Comparison of ENCODE assay signal across 8 cellular contexts in the genomic region with DNA sequence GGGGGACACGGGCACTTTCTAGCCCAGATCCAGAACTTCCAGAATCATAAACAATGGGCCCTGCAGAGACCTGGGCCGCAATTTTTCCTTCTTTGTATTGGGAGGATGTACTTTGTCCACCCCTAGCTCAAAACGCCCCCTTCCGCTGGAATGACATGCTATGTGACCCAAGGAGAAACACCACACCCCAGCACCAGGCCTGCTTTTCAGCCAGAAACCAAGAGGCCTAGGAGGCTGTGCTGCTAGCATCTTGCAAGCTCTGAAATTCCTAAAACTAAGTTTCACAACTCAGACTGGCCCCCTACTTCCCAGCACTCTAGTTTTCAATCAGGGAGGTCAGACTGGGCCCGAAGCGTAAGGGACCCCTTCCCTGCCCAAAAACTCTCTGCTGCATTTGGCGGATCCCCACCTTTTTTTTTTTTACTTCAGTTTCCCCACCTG. TPM values are rescaled to one million over a fixed set of nuclear protein-coding genes. Genes with fewer than 3 reads are reported as not detected.
DNase-seq lines count a peak whose midpoint lies in the region; ATAC-seq, FAIRE-seq and TF ChIP-seq lines count a peak whose summit lies in the region.

No MANE protein-coding gene starts in this region.

- H3K36me3 Mint-ChIP-seq in CD4-positive, alpha-beta T cell (ENCODE audit: low read depth): peaks cover 5% of the 10 kb centered on the region

- 0% methylated on average over 7 of the region's 7 CpGs for WGBS in GM12878 (ENCODE audit: insufficient coverage, insufficient replicate concordance, low lambda C conversion rate, missing lambda C conversion rate)

- peaks cover 30% of the 10 kb centered on the region for H3K36me3 ChIP-seq in NT2/D1 (ENCODE audit: insufficient read depth, insufficient read length, low read length)
- H3K36me3 ChIP-seq in GM12878 (ENCODE audit: control insufficient read depth in 2 of 2, insufficient read depth in 2 of 2, low read length in 1 of 2): peaks cover 2 to 3% of the 10 kb centered on the region in 2 experiments; a peak in 3 of 4 replicates

- H3K27me3 Mint-ChIP-seq in CD4-positive, alpha-beta T cell: no peaks in the 10 kb centered on the region

- H3K9me3 Mint-ChIP-seq in CD4-positive, alpha-beta T cell: no peaks in the 10 kb centered on the region

- no peaks in the 10 kb centered on the region for H3K27me3 ChIP-seq in CD4-positive, alpha-beta T cell (ENCODE audit: control insufficient read depth, insufficient read depth, low read length)
- no peaks in the 10 kb centered on the region for H3K27me3 ChIP-seq in NT2/D1 (ENCODE audit: insufficient read depth, insufficient read length)
- no peaks in the 10 kb centered on the region for H3K27me3 ChIP-seq in GM12878 (replicated peaks in 1 of 2; ENCODE audit: control insufficient read depth in 2 of 2, insufficient read depth in 2 of 2, low read length in 1 of 2)

- no peak for ATAC-seq in CD4-positive, alpha-beta T cell (ENCODE audit: poor library complexity)
- peak; percentile 63 for ATAC-seq in GM12878

- RAD21 ChIA-PET in GM12878 (lab: Charles Lee; ENCODE audit: unreplicated experiment): interaction anchor here (0.9 to 6.0 kb wide), 13 partner anchors 15 to 131 kb away, joined by 3 to 167 read pairs (median 4); partner anchors contain the start of gene JUND

- H3K9me3 ChIP-seq in CD4-positive, alpha-beta T cell (ENCODE audit: control insufficient read depth, low read length): no peaks in the 10 kb centered on the region
- no peaks in the 10 kb centered on the region for H3K9me3 ChIP-seq in NT2/D1 (ENCODE audit: insufficient read depth, low read length)
- no peaks in the 10 kb centered on the region; the same call in 2 of the 3 replicates for H3K9me3 ChIP-seq in GM12878 (replicated peaks; ENCODE audit: control insufficient read depth, insufficient read depth, low read length)

- TF ChIP-seq CTCF in CD4-positive, alpha-beta T cell (IDR thresholded peaks at IDR 0.05): no peak
- TF ChIP-seq CTCF in GM20000 (IDR thresholded peaks at IDR 0.05; ENCODE audit: extremely low read depth, missing control alignments): peak; percentile 21
- TF ChIP-seq CTCF in GM12878 (IDR thresholded peaks at IDR 0.05 in 2 of 3, conservative IDR thresholded peaks at IDR 0.05 in 1 of 3; ENCODE audit: control insufficient read depth in 2 of 3, extremely low read depth in 1 of 3, insufficient read depth in 1 of 3, low read depth in 3 of 3, low read length in 3 of 3): peak; percentile 24 to 34 (median 28); a peak in 4 of 6 replicates

- peaks cover 60% of the 10 kb centered on the region for H3K4me1 Mint-ChIP-seq in CD4-positive, alpha-beta T cell (ENCODE audit: low read depth)

- peak; percentile 43; the same call in 1 of the 2 replicates for TF ChIP-seq RAD21 in GM12878 (IDR thresholded peaks at IDR 0.05; ENCODE audit: insufficient read depth, low read depth, low read length)

- TF ChIP-seq EP300 in GM12878 (IDR thresholded peaks at IDR 0.05; ENCODE audit: borderline replicate concordance in 1 of 2, control insufficient read depth in 1 of 2, low read depth in 2 of 2, low read length in 2 of 2): no peak

- H3K9ac ChIP-seq in NT2/D1 (ENCODE audit: insufficient read length, low read depth): peak overlapping the region; percentile 100
- peak overlapping the region; percentile 75 for H3K9ac ChIP-seq in GM12878 (ENCODE audit: control insufficient read depth, insufficient read depth, low read length)

- DNase-seq in CD4-positive, alpha-beta T cell: no peak
- DNase-seq in GM20000 (ENCODE audit: low spot score) (peak; percentile 68), NT2/D1 (ENCODE audit: low read depth, low spot score) (no peak), GM12878 (ENCODE audit: low read depth, low spot score) (no peak), iris pigment epithelial cell (ENCODE audit: low read depth) (peak; percentile 63), globus pallidus (ENCODE audit: low spot score) (no peak), T1000 (lab: John Stamatoyannopoulos, UW) (no peak)
- DNase-seq in stimulated activated CD4-positive, alpha-beta T cell treated with anti-CD3 and anti-CD28 coated beads, Interleukin-4, amount 100 ng/mL, for 1 hour: peak; percentile 50

- peak; percentile 49 for FAIRE-seq in GM12878 (lab: Jason Lieb, UNC)

- H3K4me1 ChIP-seq in NT2/D1 (ENCODE audit: insufficient read depth, insufficient read length): peaks cover 20% of the 10 kb centered on the region
- H3K4me1 ChIP-seq in GM12878 (ENCODE audit: control insufficient read depth, insufficient read depth, low read length): peaks cover 32% of the 10 kb centered on the region

- BruUV-seq in GM12878 (replicated peaks; lab: Mats Ljungman, UMichigan): TSS peak; percentile 85

- in situ Hi-C loops in GM12878 (cut with MboI): loop anchor here (5.0 kb wide), 1 partner anchor 45 kb away; no protein-coding TSS in a partner anchor

- intact Hi-C loops in CD4-positive, alpha-beta T cell (cut with DNase I, micrococcal nuclease): loop anchor here (1.0 to 10.0 kb wide), 3 partner anchors 18 to 208 kb away; no protein-coding TSS in a partner anchor
- intact Hi-C loops in GM12878 (cut with micrococcal nuclease; ENCODE audit: unreplicated experiment): loop anchor here (1.0 kb wide), 1 partner anchor 18 kb away; no protein-coding TSS in a partner anchor

- CTCF ChIA-PET in CD4-positive, alpha-beta T cell (lab: Charles Lee): interaction anchor here (0.8 to 19.5 kb wide), 9 partner anchors 17 to 154 kb away, joined by 3 to 340 read pairs (median 4); partner anchors contain the start of genes JUND and SSBP4
- CTCF ChIA-PET in GM12878 (lab: Yijun Ruan, JAX): interaction anchor here (0.6 to 3.8 kb wide), 22 partner anchors 8 to 299 kb away, joined by 3 to 178 read pairs (median 4); partner anchors contain the start of genes JUND and MPV17L2

- SMC1A ChIA-PET in GM12878 (lab: Charles Lee; ENCODE audit: uncharacterized antibody, unreplicated experiment): interaction anchor here (0.7 to 3.8 kb wide), 14 partner anchors 10 to 94 kb away, joined by 3 to 84 read pairs (median 4); partner anchors contain the start of gene JUND

- POLR2A ChIA-PET in CD4-positive, alpha-beta T cell (lab: Charles Lee): interaction anchor here (0.7 to 13.9 kb wide), 12 partner anchors 12 to 231 kb away, joined by 3 to 761 read pairs (median 6); partner anchors contain the start of genes IQCN, JUND and MPV17L2
- POLR2A ChIA-PET in GM12878 (lab: Charles Lee): interaction anchor here (0.6 to 4.0 kb wide), 18 partner anchors 10 to 1108 kb away, joined by 3 to 179 read pairs (median 4); partner anchors contain the start of genes JUND, MPV17L2 and RAB3A

- TF ChIP-seq POLR2A in GM12878 (IDR thresholded peaks at IDR 0.05; ENCODE audit: low read depth, low read length): no peak

- no peak overlapping the region for H2AFZ ChIP-seq in GM12878 (ENCODE audit: control insufficient read depth, low read depth, low read length)

- H4K20me1 ChIP-seq in GM12878 (ENCODE audit: control insufficient read depth, insufficient read depth): no peaks in the 10 kb centered on the region

- peak overlapping the region; percentile 86 for H3K27ac ChIP-seq in CD4-positive, alpha-beta T cell (ENCODE audit: low read depth, low read length)
- H3K27ac ChIP-seq in GM12878 (ENCODE audit: control insufficient read depth, insufficient read depth): peak overlapping the region; percentile 90

- H3K27ac Mint-ChIP-seq in CD4-positive, alpha-beta T cell: peak overlapping the region; percentile 90

- peak overlapping the region; percentile 98 for H3K4me3 ChIP-seq in NT2/D1 (ENCODE audit: insufficient read length, low read depth)
- peak overlapping the region; percentile 86 for H3K4me3 ChIP-seq in GM12878

- peaks cover 45% of the 10 kb centered on the region for H3K79me2 ChIP-seq in GM12878 (ENCODE audit: control insufficient read depth, insufficient read depth, low read length)

- H3K4me3 Mint-ChIP-seq in CD4-positive, alpha-beta T cell: peak overlapping the region; percentile 73

- H3K4me2 ChIP-seq in GM12878 (ENCODE audit: control insufficient read depth, insufficient read depth): peak overlapping the region; percentile 32

RNA-seq across cellular contexts. Expression of gene LSM4, which starts 0.5 kb away (rescaled TPM):
- total RNA-seq in CD4-positive, alpha-beta T cell: 10 to 100 TPM; 40.2 to 47.4 TPM
- 19.7 and 29.3 TPM in 2 replicates for total RNA-seq in GM12878 (2013; cell fraction: nucleolus; rRNA removed)
- total RNA-seq in GM12878 (2014; rRNA removed) (430 and 457 TPM in 2 replicates), GM12878 (2014; rRNA removed; fragmentation: Illumina TruSeq; extraction: Trizol) (163 and 186 TPM in 2 replicates), GM12878 (2021) (248 and 251 TPM in 2 replicates)
- 28.1 TPM for polyA plus RNA-seq in GM12878 (2011; ENCODE audit: low read depth)
- polyA plus RNA-seq in GM12878 (2011; rRNA removed) (95.6 and 140 TPM in 2 replicates), GM12878 (2014; fragmentation: Illumina TruSeq; extraction: Trizol) (59.2 and 86.6 TPM in 2 replicates), GM12878 (2014; fragmentation: Nextera tagmentation; extraction: Ambion mirVana) (10 to 100 TPM; 12.6 to 38.2 TPM), GM12878 (2014; rRNA removed) (439 and 477 TPM in 2 replicates), GM12878 (2016; fragmentation: Nextera tagmentation; extraction: Ambion mirVana) (100 to 1,000 TPM; 628 to 652 TPM)
- 186 and 318 TPM in 2 replicates for polyA plus RNA-seq in GM12878 (2011; cell fraction: cytosol; rRNA removed)
- 124 and 152 TPM in 2 replicates for polyA plus RNA-seq in GM12878 (2011; cell fraction: nucleus; rRNA removed)
- polyA plus RNA-seq in GM12878 (2012): 117 and 128 TPM in 2 replicates
- polyA minus RNA-seq in GM12878 (2011; rRNA and poly(A)+ RNA removed): 21.9 and 42.9 TPM in 2 replicates
- 25.9 and 27.1 TPM in 2 replicates for polyA minus RNA-seq in GM12878 (2011; cell fraction: cytosol; rRNA and poly(A)+ RNA removed)
- 19.8 and 31.0 TPM in 2 replicates for polyA minus RNA-seq in GM12878 (2011; cell fraction: nucleus; rRNA and poly(A)+ RNA removed)

RNA-seq across cellular contexts. Expression of gene PGPEP1, which starts 18.1 kb away (rescaled TPM):
- 10 to 100 TPM; 24.4 to 25.9 TPM for total RNA-seq in CD4-positive, alpha-beta T cell
- 50.5 and 53.8 TPM in 2 replicates for total RNA-seq in GM12878 (2013; cell fraction: nucleolus; rRNA removed)
- total RNA-seq in GM12878 (2014; rRNA removed): 14.6 and 15.5 TPM in 2 replicates
- total RNA-seq in GM12878 (2014; rRNA removed; fragmentation: Illumina TruSeq; extraction: Trizol): 22.8 and 25.1 TPM in 2 replicates
- 37.9 and 39.4 TPM in 2 replicates for total RNA-seq in GM12878 (2021)
- 15.9 TPM for polyA plus RNA-seq in GM12878 (2011; ENCODE audit: low read depth)
- 21.4 and 33.7 TPM in 2 replicates for polyA plus RNA-seq in GM12878 (2011; rRNA removed)
- 31.7 and 40.5 TPM in 2 replicates for polyA plus RNA-seq in GM12878 (2011; cell fraction: cytosol; rRNA removed)
- polyA plus RNA-seq in GM12878 (2011; cell fraction: nucleus; rRNA removed): 39.9 and 44.3 TPM in 2 replicates
- 21.5 and 32.3 TPM in 2 replicates for polyA plus RNA-seq in GM12878 (2012)
- polyA plus RNA-seq in GM12878 (2014; fragmentation: Illumina TruSeq; extraction: Trizol): 11.3 and 14.4 TPM in 2 replicates
- polyA plus RNA-seq in GM12878 (2014; fragmentation: Nextera tagmentation; extraction: Ambion mirVana): 10 to 100 TPM; 13.8 to 13.9 TPM
- polyA plus RNA-seq in GM12878 (2014; rRNA removed): 18.2 and 20.7 TPM in 2 replicates
- polyA plus RNA-seq in GM12878 (2016; fragmentation: Nextera tagmentation; extraction: Ambion mirVana): 10 to 100 TPM; 15.9 to 20.5 TPM
- polyA minus RNA-seq in GM12878 (2011; rRNA and poly(A)+ RNA removed): 61.1 and 73.8 TPM in 2 replicates
- 14.3 and 17.2 TPM in 2 replicates for polyA minus RNA-seq in GM12878 (2011; cell fraction: cytosol; rRNA and poly(A)+ RNA removed)
- 14.3 and 22.0 TPM in 2 replicates for polyA minus RNA-seq in GM12878 (2011; cell fraction: nucleus; rRNA and poly(A)+ RNA removed)

RNA-seq across cellular contexts. Expression of gene JUND, which starts 40.9 kb away (rescaled TPM):
- 1,000 to 10,000 TPM; 1,827 to 1,976 TPM for total RNA-seq in CD4-positive, alpha-beta T cell
- 50.9 and 51.1 TPM in 2 replicates for total RNA-seq in GM12878 (2013; cell fraction: nucleolus; rRNA removed)
- total RNA-seq in GM12878 (2014; rRNA removed) (91.3 and 116 TPM in 2 replicates), GM12878 (2014; rRNA removed; fragmentation: Illumina TruSeq; extraction: Trizol) (16.9 and 19.1 TPM in 2 replicates), GM12878 (2021) (164 and 176 TPM in 2 replicates)
- polyA plus RNA-seq in GM12878 (2011; ENCODE audit: low read depth): 5.4 TPM
- polyA plus RNA-seq in GM12878 (2011; rRNA removed) (9.2 and 18.6 TPM in 2 replicates), GM12878 (2014; fragmentation: Illumina TruSeq; extraction: Trizol) (20.3 and 26.8 TPM in 2 replicates), GM12878 (2014; fragmentation: Nextera tagmentation; extraction: Ambion mirVana) (10 to 100 TPM; 11.2 to 16.0 TPM), GM12878 (2014; rRNA removed) (148 and 166 TPM in 2 replicates), GM12878 (2016; fragmentation: Nextera tagmentation; extraction: Ambion mirVana) (1 to 10 TPM; 7.4 to 9.1 TPM)
- polyA plus RNA-seq in GM12878 (2011; cell fraction: cytosol; rRNA removed): 36.2 and 90.3 TPM in 2 replicates
- polyA plus RNA-seq in GM12878 (2011; cell fraction: nucleus; rRNA removed): 64.3 and 75.7 TPM in 2 replicates
- polyA plus RNA-seq in GM12878 (2012): 68.6 and 81.1 TPM in 2 replicates
- polyA minus RNA-seq in GM12878 (2011; rRNA and poly(A)+ RNA removed): 22.5 and 61.2 TPM in 2 replicates
- 55.2 and 60.1 TPM in 2 replicates for polyA minus RNA-seq in GM12878 (2011; cell fraction: cytosol; rRNA and poly(A)+ RNA removed)
- polyA minus RNA-seq in GM12878 (2011; cell fraction: nucleus; rRNA and poly(A)+ RNA removed): 70.8 and 116 TPM in 2 replicates

RNA-seq across cellular contexts. Expression of gene IQCN, which starts 48.1 kb away (rescaled TPM):
- total RNA-seq in CD4-positive, alpha-beta T cell: 10 to 100 TPM; 18.1 to 18.7 TPM
- 0.27 and 0.29 TPM in 2 replicates for total RNA-seq in GM12878 (2013; cell fraction: nucleolus; rRNA removed)
- total RNA-seq in GM12878 (2014; rRNA removed) (0.23 and 0.27 TPM in 2 replicates), GM12878 (2014; rRNA removed; fragmentation: Illumina TruSeq; extraction: Trizol) (0.27 and 0.28 TPM in 2 replicates), GM12878 (2021) (0.54 and 0.64 TPM in 2 replicates)
- polyA plus RNA-seq in GM12878 (2011; ENCODE audit: low read depth): 0.73 TPM
- polyA plus RNA-seq in GM12878 (2011; rRNA removed) (0.01 TPM in 1 of 2 replicates, not detected in the other), GM12878 (2014; fragmentation: Illumina TruSeq; extraction: Trizol) (0.08 and 0.19 TPM in 2 replicates), GM12878 (2014; fragmentation: Nextera tagmentation; extraction: Ambion mirVana) (not detected), GM12878 (2014; rRNA removed) (0.45 and 0.72 TPM in 2 replicates), GM12878 (2016; fragmentation: Nextera tagmentation; extraction: Ambion mirVana) (under 1 TPM in 1 of 2 experiments, not detected in 1; 0.07 TPM)
- under 0.01 and 0.02 TPM in 2 replicates for polyA plus RNA-seq in GM12878 (2011; cell fraction: cytosol; rRNA removed)
- 0.19 and 0.22 TPM in 2 replicates for polyA plus RNA-seq in GM12878 (2011; cell fraction: nucleus; rRNA removed)
- 0.67 and 0.68 TPM in 2 replicates for polyA plus RNA-seq in GM12878 (2012)
- 0.05 and 0.07 TPM in 2 replicates for polyA minus RNA-seq in GM12878 (2011; rRNA and poly(A)+ RNA removed)
- not detected in 2 replicates for polyA minus RNA-seq in GM12878 (2011; cell fraction: cytosol; rRNA and poly(A)+ RNA removed)
- 0.12 and 0.38 TPM in 2 replicates for polyA minus RNA-seq in GM12878 (2011; cell fraction: nucleus; rRNA and poly(A)+ RNA removed)

Comparison
In these comparisons a context has a peak if more than half of its experiments do, and no peak if none do; other contexts are left out.
1. DNase-seq: peak in GM20000 (single experiment), iris pigment epithelial cell (single experiment) and stimulated activated CD4-positive, alpha-beta T cell treated with anti-CD3 and anti-CD28 coated beads, Interleukin-4, amount 100 ng/mL, for 1 hour (single experiment); none in CD4-positive, alpha-beta T cell (0 of 10), NT2/D1 (single experiment), GM12878 (single experiment), globus pallidus (single experiment) and T1000 (single experiment).
2. RNA of gene JUND, which starts 40.9 kb away (total RNA-seq): 1,827 to 1,976 TPM in CD4-positive, alpha-beta T cell; 16.9 to 176 TPM in GM12878; every median in the first group is over 10 times any median in the second.